Comparison of ENCODE assay signal across 20 cellular contexts in the genomic region with DNA sequence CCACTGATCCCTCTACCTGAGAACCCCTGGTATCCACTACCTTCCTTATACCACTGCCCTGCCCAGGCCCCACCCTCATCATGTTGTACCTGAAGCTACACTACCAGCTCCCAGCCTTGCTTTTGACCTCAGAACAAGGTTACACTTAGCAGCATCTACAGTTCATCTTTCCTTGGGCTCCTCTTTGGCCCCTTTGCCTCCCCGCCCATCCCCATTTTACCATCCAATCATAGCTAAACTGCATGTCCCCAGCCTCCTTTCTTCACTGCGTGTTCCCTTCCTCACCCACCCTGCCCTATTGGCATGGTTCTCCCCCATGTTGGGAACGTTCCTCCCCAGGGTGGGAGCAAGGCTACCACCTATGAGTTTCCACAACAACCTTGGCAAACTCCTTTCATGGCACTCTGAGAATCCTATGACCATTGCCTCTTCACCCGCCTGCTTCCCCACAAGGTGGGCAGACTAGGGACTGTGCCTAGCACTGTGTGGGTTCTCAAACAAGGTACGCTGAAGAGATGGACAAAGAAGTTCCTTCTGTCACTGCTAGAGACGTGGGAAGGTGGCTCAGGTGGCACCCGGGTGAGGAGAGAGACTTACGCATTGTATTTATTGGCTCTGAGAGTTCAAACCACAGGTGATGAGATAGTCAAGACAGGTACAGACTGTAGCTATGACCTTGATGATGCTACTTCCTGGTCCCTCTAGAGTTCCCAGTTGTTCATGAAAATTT.
DNase-seq lines count a peak whose midpoint lies in the region; ATAC-seq and TF ChIP-seq lines count a peak whose summit lies in the region.
"Had no signal": no experiment of that assay in that cellular context is flagged by ENCODE, and none has a peak within 500 bp of the region (broad histone marks: within the 10 kb centered on the region; RNA-seq: fewer than 3 reads in every experiment).

No MANE protein-coding gene starts in this region.

- in situ Hi-C loops in mammary epithelial cell (cut with MboI; ENCODE audit: low sequenced_read_pairs in 2 of 2) = no loop called here

- H3K27ac ChIP-seq in mammary epithelial cell (ENCODE audit: insufficient read depth, low read depth, low read length) (no peak overlapping the region), breast epithelium (no peak overlapping the region), esophagus muscularis mucosa (replicated peaks in 1 of 4) (no peak overlapping the region)
- H3K27ac ChIP-seq: 22Rv1; BLaER1 treated with 17β-estradiol and CSF1 and Interleukin-3, amounts not matched to agents 10 nM and 100 nM; GM23248 had no signal

- H3K4me3 ChIP-seq in mammary epithelial cell (replicated peaks in 1 of 3; ENCODE audit: insufficient read depth in 1 of 3, low read depth in 2 of 3, low read length in 3 of 3) (no peak overlapping the region), breast epithelium (no peak overlapping the region), esophagus muscularis mucosa (no peak overlapping the region), lower leg skin (ENCODE audit: low read depth, poor library complexity, severe bottlenecking) (no peak overlapping the region)
- H3K4me3 ChIP-seq: BLaER1 treated with 17β-estradiol and CSF1 and Interleukin-3, amounts not matched to agents 10 nM and 100 nM; GM23248 had no signal

- H4K20me1 ChIP-seq in mammary epithelial cell (ENCODE audit: insufficient read depth, low read length) = no peaks in the 10 kb centered on the region
- H4K20me1 ChIP-seq: BLaER1 treated with 17β-estradiol and CSF1 and Interleukin-3, amounts not matched to agents 10 nM and 100 nM had no signal

- H3K79me2 ChIP-seq in mammary epithelial cell (ENCODE audit: insufficient read depth, low read length) = no peaks in the 10 kb centered on the region

- TF ChIP-seq CTCF in mammary epithelial cell (conservative IDR thresholded peaks at IDR 0.05 in 1 of 2, IDR thresholded peaks at IDR 0.05 in 1 of 2; ENCODE audit: extremely low read depth in 1 of 2, insufficient read depth in 1 of 2, low read depth in 1 of 2, low read length in 2 of 2) (no peak), breast epithelium (IDR thresholded peaks at IDR 0.05) (no peak), esophagus muscularis mucosa (IDR thresholded peaks at IDR 0.05) (no peak), lower leg skin (IDR thresholded peaks at IDR 0.05) (no peak)

- DNase-seq in mammary epithelial cell (no peak), breast epithelium (ENCODE audit: low spot score in 2 of 2) (no peak), esophagus muscularis mucosa (ENCODE audit: extremely low spot score) (peak; percentile 53), mesenteric fat pad (ENCODE audit: low spot score) (peak; percentile 51), AG08396 (ENCODE audit: low spot score) (no peak), lower leg skin (ENCODE audit: low spot score in 2 of 2) (no peak), NCI-H2171 treated with DMSO at 0.1 percent for 48 hours (lab: John Stamatoyannopoulos, UW) (no peak)
- DNase-seq: AML-193; BE2C; Calu3; CD4-positive, alpha-beta T cell; COR-L47; DMS53; DMS79 treated with DMSO at 0.1 percent for 48 hours; GM23248; H9 had no signal

- CTCF ChIA-PET in mammary epithelial cell (lab: Charles Lee; ENCODE audit: low non-redundant PET) = no interaction called here

- H3K9me3 ChIP-seq in mammary epithelial cell (replicated peaks; ENCODE audit: insufficient read depth, low read length) = no peaks in the 10 kb centered on the region
- H3K9me3 ChIP-seq in breast epithelium = no peaks in the 10 kb centered on the region
- peaks cover 0 to under 1% (median 0%) of the 10 kb centered on the region in 4 donors for H3K9me3 ChIP-seq in esophagus muscularis mucosa
- H3K9me3 ChIP-seq: BE2C; BLaER1 treated with 17β-estradiol and CSF1 and Interleukin-3, amounts not matched to agents 10 nM and 100 nM had no signal

- H3K4me1 ChIP-seq in mammary epithelial cell (ENCODE audit: insufficient read depth, low read length) (peaks cover 13% of the 10 kb centered on the region), breast epithelium (no peaks in the 10 kb centered on the region), esophagus muscularis mucosa (no peaks in the 10 kb centered on the region)
- H3K4me1 ChIP-seq: BLaER1 treated with 17β-estradiol and CSF1 and Interleukin-3, amounts not matched to agents 10 nM and 100 nM had no signal

- no peaks in the 10 kb centered on the region for H3K36me3 ChIP-seq in mammary epithelial cell (ENCODE audit: insufficient read depth, low read length)
- no peaks in the 10 kb centered on the region for H3K36me3 ChIP-seq in breast epithelium
- H3K36me3 ChIP-seq in esophagus muscularis mucosa = no peaks in the 10 kb centered on the region
- H3K36me3 ChIP-seq: BE2C; BLaER1 treated with 17β-estradiol and CSF1 and Interleukin-3, amounts not matched to agents 10 nM and 100 nM had no signal

- dilution Hi-C loops in mammary epithelial cell (cut with HindIII; ENCODE audit: low sequenced_read_pairs) = no loop called here

- 81% methylated on average over 7 of the region's 8 CpGs for WGBS in mammary epithelial cell (ENCODE audit: low coverage, missing lambda C conversion rate)
- WGBS in esophagus muscularis mucosa = 94% methylated on average over 8 of the region's 8 CpGs
- WGBS in lower leg skin, 2 donors = 82 to 83% methylated on average over 8 of the region's 8 CpGs

- H3K27me3 ChIP-seq in mammary epithelial cell (ENCODE audit: insufficient read depth, low read length) (no peaks in the 10 kb centered on the region), breast epithelium (no peaks in the 10 kb centered on the region), esophagus muscularis mucosa (peaks cover 0 to 39% (median 0%) of the 10 kb centered on the region in 4 donors)
- H3K27me3 ChIP-seq: BE2C; BLaER1 treated with 17β-estradiol and CSF1 and Interleukin-3, amounts not matched to agents 10 nM and 100 nM had no signal

- intact Hi-C loops in mammary epithelial cell (cut with micrococcal nuclease) (no loop called here), breast epithelium (cut with DNase I; ENCODE audit: low total_unique reads) (no loop called here), esophagus muscularis mucosa (cut with DNase I) (no loop called here), lower leg skin (cut with DNase I; ENCODE audit: low total_unique reads) (no loop called here)

- no TSS peak for BruUV-seq in mammary epithelial cell (replicated peaks; lab: Mats Ljungman, UMichigan)

- TF ChIP-seq EP300 in esophagus muscularis mucosa (IDR thresholded peaks at IDR 0.05) = no peak

- H3K9ac ChIP-seq in mammary epithelial cell (ENCODE audit: insufficient read depth, low read length) = no peak overlapping the region
- H3K9ac ChIP-seq: BLaER1 treated with 17β-estradiol and CSF1 and Interleukin-3, amounts not matched to agents 10 nM and 100 nM; GM23248 had no signal

- H3K4me2 ChIP-seq in mammary epithelial cell (ENCODE audit: insufficient read depth, low read depth, low read length) = no peak overlapping the region
- H3K4me2 ChIP-seq: BLaER1 treated with 17β-estradiol and CSF1 and Interleukin-3, amounts not matched to agents 10 nM and 100 nM had no signal

- TF ChIP-seq POLR2A in breast epithelium (IDR thresholded peaks at IDR 0.05) (no peak), esophagus muscularis mucosa (IDR thresholded peaks at IDR 0.05; ENCODE audit: low read depth) (no peak), lower leg skin (IDR thresholded peaks at IDR 0.05) (no peak)

- H2AFZ ChIP-seq in mammary epithelial cell (ENCODE audit: low read depth, low read length) = peak overlapping the region; percentile 19
- H2AFZ ChIP-seq: GM23248 had no signal

- no peak for ATAC-seq in SK-N-SH treated with all-trans-retinoic acid at 6 μM for 48 hours
- ATAC-seq: HCT116 had no signal

TF ChIP-seq in SK-N-SH treated with all-trans-retinoic acid at 6 μM for 48 hours, 23 proteins besides CTCF, POLR2A, EP300 and RAD21 (continues in another document):
- TF ChIP-seq TCF4 (CRISPR knock-in tag; IDR thresholded peaks at IDR 0.05; ENCODE audit: borderline replicate concordance) = no peak
- TF ChIP-seq PPARA (CRISPR knock-in tag; IDR thresholded peaks at IDR 0.05; ENCODE audit: borderline replicate concordance) = no peak
- no peak for TF ChIP-seq GLIS3 (CRISPR knock-in tag; IDR thresholded peaks at IDR 0.05)
- TF ChIP-seq OSR1 (CRISPR knock-in tag; IDR thresholded peaks at IDR 0.05) = no peak
- TF ChIP-seq ZNF70 (CRISPR knock-in tag; IDR thresholded peaks at IDR 0.05) = no peak
- no peak for TF ChIP-seq ZC3H10 (CRISPR knock-in tag; IDR thresholded peaks at IDR 0.05)
- TF ChIP-seq ZFP30 (CRISPR knock-in tag; IDR thresholded peaks at IDR 0.05) = no peak
- no peak for TF ChIP-seq SNAI2 (CRISPR knock-in tag; IDR thresholded peaks at IDR 0.05)
- TF ChIP-seq RARB (CRISPR knock-in tag; IDR thresholded peaks at IDR 0.05) = no peak
- TF ChIP-seq ARNTL (CRISPR knock-in tag; IDR thresholded peaks at IDR 0.05; ENCODE audit: borderline replicate concordance, low read depth) = no peak
- TF ChIP-seq, protein P1, sequence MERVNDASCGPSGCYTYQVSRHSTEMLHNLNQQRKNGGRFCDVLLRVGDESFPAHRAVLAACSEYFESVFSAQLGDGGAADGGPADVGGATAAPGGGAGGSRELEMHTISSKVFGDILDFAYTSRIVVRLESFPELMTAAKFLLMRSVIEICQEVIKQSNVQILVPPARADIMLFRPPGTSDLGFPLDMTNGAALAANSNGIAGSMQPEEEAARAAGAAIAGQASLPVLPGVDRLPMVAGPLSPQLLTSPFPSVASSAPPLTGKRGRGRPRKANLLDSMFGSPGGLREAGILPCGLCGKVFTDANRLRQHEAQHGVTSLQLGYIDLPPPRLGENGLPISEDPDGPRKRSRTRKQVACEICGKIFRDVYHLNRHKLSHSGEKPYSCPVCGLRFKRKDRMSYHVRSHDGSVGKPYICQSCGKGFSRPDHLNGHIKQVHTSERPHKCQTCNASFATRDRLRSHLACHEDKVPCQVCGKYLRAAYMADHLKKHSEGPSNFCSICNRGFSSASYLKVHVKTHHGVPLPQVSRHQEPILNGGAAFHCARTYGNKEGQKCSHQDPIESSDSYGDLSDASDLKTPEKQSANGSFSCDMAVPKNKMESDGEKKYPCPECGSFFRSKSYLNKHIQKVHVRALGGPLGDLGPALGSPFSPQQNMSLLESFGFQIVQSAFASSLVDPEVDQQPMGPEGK (CRISPR knock-in tag; IDR thresholded peaks at IDR 0.05; ENCODE audit: borderline replicate concordance) = no peak
- TF ChIP-seq ZNF8 (CRISPR knock-in tag; IDR thresholded peaks at IDR 0.05) = no peak
- TF ChIP-seq CSDC2 (CRISPR knock-in tag; IDR thresholded peaks at IDR 0.05) = no peak

Comparison
In these comparisons a context has a peak if more than half of its experiments do, and no peak if none do; other contexts are left out.
1. DNase-seq: peak in esophagus muscularis mucosa (single experiment) and mesenteric fat pad (single experiment); none in mammary epithelial cell (single experiment), breast epithelium (0 of 2), AG08396 (single experiment), lower leg skin (0 of 2) and NCI-H2171 treated with DMSO at 0.1 percent for 48 hours (single experiment).